Comparison of ENCODE assay signal across 18 cellular contexts in genomic region chr12:114443607-114444421, GRCh38. TPM values are rescaled to one million over a fixed set of nuclear protein-coding genes. Genes with fewer than 3 reads are reported as not detected.
"Had no signal": no experiment of that assay in that cellular context is flagged by ENCODE, and none has a peak within 500 bp of the region (broad histone marks: within the 10 kb centered on the region; RNA-seq: fewer than 3 reads in every experiment).

No MANE protein-coding gene starts in this region.

- H3K4me3 Mint-ChIP-seq: activated CD8-positive, alpha-beta memory T cell treated with anti-CD3 and anti-CD28 coated beads, Interleukin-2, amount 10 ng/mL, durations not matched to agents 7 days and 5 days; activated naive CD8-positive, alpha-beta T cell; activated T-cell treated with anti-CD3 and anti-CD28 coated beads, Interleukin-2, amount 50 U/mL, for 24 hours; natural killer cell had no signal

- ATAC-seq: activated CD8-positive, alpha-beta memory T cell treated with anti-CD3 and anti-CD28 coated beads, Interleukin-2, amount 10 ng/mL, durations not matched to agents 7 days and 5 days; natural killer cell had no signal

- H3K36me3 ChIP-seq: prostate gland, sigmoid colon had no signal

- H3K36me3 Mint-ChIP-seq: activated CD8-positive, alpha-beta memory T cell treated with anti-CD3 and anti-CD28 coated beads, Interleukin-2, amount 10 ng/mL, durations not matched to agents 7 days and 5 days; activated naive CD8-positive, alpha-beta T cell; natural killer cell had no signal

- H3K4me1 ChIP-seq: prostate gland, sigmoid colon had no signal

- H3K4me1 Mint-ChIP-seq: activated CD8-positive, alpha-beta memory T cell treated with anti-CD3 and anti-CD28 coated beads, Interleukin-2, amount 10 ng/mL, durations not matched to agents 7 days and 5 days; natural killer cell had no signal

- H3K4me3 ChIP-seq: prostate gland, sigmoid colon had no signal

- H3K9me3 Mint-ChIP-seq: activated T-cell treated with anti-CD3 and anti-CD28 coated beads, Interleukin-2, amount 50 U/mL, for 24 hours; stimulated activated naive CD8-positive, alpha-beta T cell treated with anti-CD3 and anti-CD28 coated beads, Interleukin-15, Interleukin-2, amounts not matched to agents 100 ng/mL and 50 ng/mL, for 24 hours had no signal

- H3K27ac ChIP-seq: prostate gland, sigmoid colon had no signal

- DNase-seq: activated CD4-positive, alpha-beta T cell treated with anti-CD3 and anti-CD28 coated beads, Interleukin-2, amount 50 U/mL, for 4 hours; activated CD8-positive, alpha-beta memory T cell treated with anti-CD3 and anti-CD28 coated beads, Interleukin-2, amount 10 ng/mL, durations not matched to agents 7 days and 5 days; activated effector memory CD4-positive, alpha-beta T cell treated with anti-CD3 and anti-CD28 coated beads, Interleukin-2, amount 50 U/mL, for 16 hours; activated T-cell treated with anti-CD3 and anti-CD28 coated beads, Interleukin-2, amount 50 U/mL, for 24 hours; foreskin melanocyte; hippocampal formation; natural killer cell; occipital lobe; sigmoid colon; stimulated activated CD4-positive, alpha-beta T cell treated with anti-CD3 and anti-CD28 coated beads, Interleukin-12 subunit alpha, Interleukin-12 subunit beta, amount 100 ng/mL, for 4 hours had no signal

- FAIRE-seq: astrocyte, colon, endothelial cell of umbilical vein had no signal

- H3K27ac Mint-ChIP-seq: activated naive CD8-positive, alpha-beta T cell; activated T-cell treated with anti-CD3 and anti-CD28 coated beads, Interleukin-2, amount 50 U/mL, for 24 hours; natural killer cell; stimulated activated naive CD8-positive, alpha-beta T cell treated with anti-CD3 and anti-CD28 coated beads, Interleukin-15, Interleukin-2, amounts not matched to agents 100 ng/mL and 50 ng/mL, for 24 hours had no signal

- H3K9me3 ChIP-seq: prostate gland, sigmoid colon had no signal

RNA-seq across cellular contexts. Expression of gene TBX5, which starts 37.9 kb away (rescaled TPM):
- total RNA-seq: activated CD8-positive, alpha-beta memory T cell treated with anti-CD3 and anti-CD28 coated beads, Interleukin-2, amount 10 ng/mL, durations not matched to agents 7 days and 5 days; astrocyte; endothelial cell of umbilical vein; natural killer cell; occipital lobe; sigmoid colon; T-helper 2 cell treated with Interferon-gamma antibody and Interleukin-4, amounts not matched to agents 100 ng/mL and 5 ng/mL, for 36 hours; temporal lobe had no signal
- polyA plus RNA-seq: endothelial cell of umbilical vein, sigmoid colon had no signal
